ENCODE assay signal across 20 cellular contexts in genomic region chr15:82137261-82137660, GRCh38.
A peak's percentile ranks its signal among the peaks of the same experiment; 100 is the strongest.
DNase-seq lines count a peak whose midpoint lies in the region; TF ChIP-seq lines count a peak whose summit lies in the region.
"Had no signal": no experiment of that assay in that cellular context is flagged by ENCODE, and none has a peak within 500 bp of the region (broad histone marks: within the 10 kb centered on the region; RNA-seq: fewer than 3 reads in every experiment).

No MANE protein-coding gene starts in this region.

- no peaks in the 10 kb centered on the region; the same call in 1 of the 2 replicates for H3K27me3 Mint-ChIP-seq in HFFc6 (ENCODE audit: insufficient read depth)
- H3K27me3 Mint-ChIP-seq: CD4-positive, CD25-positive, alpha-beta regulatory T cell had no signal

- no peaks in the 10 kb centered on the region for H3K9me3 Mint-ChIP-seq in HFFc6
- H3K9me3 Mint-ChIP-seq: CD4-positive, CD25-positive, alpha-beta regulatory T cell; GM23338 had no signal

- no peak overlapping the region for H3K4me3 Mint-ChIP-seq in HFFc6
- H3K4me3 Mint-ChIP-seq: CD4-positive, CD25-positive, alpha-beta regulatory T cell; GM23338 had no signal

- no peak overlapping the region for H2AFZ ChIP-seq in fibroblast of lung (ENCODE audit: low read length)
- H2AFZ ChIP-seq: GM23338 had no signal

- no peaks in the 10 kb centered on the region for H3K27me3 ChIP-seq in fibroblast of lung (ENCODE audit: control insufficient read depth, insufficient read depth, low read length)

- H3K4me3 ChIP-seq in fibroblast of lung (replicated peaks in 1 of 4; ENCODE audit: control extremely low read depth in 1 of 4, insufficient read depth in 1 of 4, low read depth in 3 of 4, low read length in 4 of 4) = no peak overlapping the region
- H3K4me3 ChIP-seq in foreskin fibroblast (ENCODE audit: low read depth in 1 of 2, low read length in 2 of 2) = no peak overlapping the region
- H3K4me3 ChIP-seq: GM12878, GM23338, HAP-1 had no signal

- H3K9ac ChIP-seq in fibroblast of lung (ENCODE audit: insufficient read depth, low read length) = no peak overlapping the region
- H3K9ac ChIP-seq: KMS-11 had no signal

- H3K79me2 ChIP-seq in fibroblast of lung (ENCODE audit: control insufficient read depth, insufficient read depth, low read length) = no peaks in the 10 kb centered on the region

- peaks cover 19% of the 10 kb centered on the region; the same call in 1 of the 2 replicates for H3K36me3 Mint-ChIP-seq in HFFc6 (ENCODE audit: low read depth)

- H3K4me2 ChIP-seq in fibroblast of lung (ENCODE audit: extremely low read depth, insufficient read depth, low read length) = no peak overlapping the region
- H3K4me2 ChIP-seq: GM23338, KMS-11 had no signal

- H3K9me3 ChIP-seq in fibroblast of lung (ENCODE audit: control insufficient read depth, insufficient read depth, low read depth, low read length) = no peaks in the 10 kb centered on the region
- H3K9me3 ChIP-seq: HAP-1 had no signal

- DNase-seq in HFFc6 = no peak
- peak; percentile 73 for DNase-seq in amniotic epithelial cell (ENCODE audit: low read depth)
- peak; percentile 67 to 70 for DNase-seq in fibroblast of lung (ENCODE audit: low read depth in 2 of 2)
- DNase-seq in renal cortical epithelial cell (ENCODE audit: low read depth) = peak; percentile 19
- DNase-seq in foreskin fibroblast = no peak
- DNase-seq in NCI-H1417 (lab: John Stamatoyannopoulos, UW) = no peak
- DNase-seq in 8988T = no peak
- DNase-seq in HEK293T (ENCODE audit: extremely low spot score) = no peak
- DNase-seq: CD4-positive, CD25-positive, alpha-beta regulatory T cell; MV-4-11; NCI-H1105 treated with DMSO at 0.1 percent for 48 hours; NCI-H1694; NCI-H2081 treated with DMSO at 0.1 percent for 48 hours; NCI-H446; NCI-H526; Right ventricle myocardium superior had no signal

- H3K27ac ChIP-seq in fibroblast of lung (ENCODE audit: insufficient read depth, low read length) = no peak overlapping the region
- H3K27ac ChIP-seq: KMS-11 had no signal

- H3K4me1 ChIP-seq in fibroblast of lung (ENCODE audit: control insufficient read depth, extremely low read depth, insufficient read depth, low read length) = peaks cover under 1% of the 10 kb centered on the region
- H3K4me1 ChIP-seq: HAP-1 had no signal

- CTCF ChIA-PET in HEK293T (lab: Yijun Ruan, JAX) = no interaction called here

- no peaks in the 10 kb centered on the region for H4K20me1 ChIP-seq in fibroblast of lung (ENCODE audit: control insufficient read depth, extremely low read depth, insufficient read depth, low read length)

- POLR2A ChIA-PET in HEK293T (lab: Yijun Ruan, JAX) = no interaction called here

- no peaks in the 10 kb centered on the region for H3K36me3 ChIP-seq in fibroblast of lung (ENCODE audit: control insufficient read depth, insufficient read depth, low read length)

- peak overlapping the region; percentile 25; the same call in 1 of the 2 replicates for H3K27ac Mint-ChIP-seq in HFFc6
- H3K27ac Mint-ChIP-seq: CD4-positive, CD25-positive, alpha-beta regulatory T cell; GM23338 had no signal

- TF ChIP-seq CTCF in HFFc6 (IDR thresholded peaks at IDR 0.05) = no peak
- TF ChIP-seq CTCF in fibroblast of lung (conservative IDR thresholded peaks at IDR 0.05 in 1 of 2, IDR thresholded peaks at IDR 0.05 in 1 of 2; ENCODE audit: low read depth in 1 of 2, low read length in 2 of 2) = no peak
- TF ChIP-seq CTCF in foreskin fibroblast (IDR thresholded peaks at IDR 0.05; ENCODE audit: low read depth, low read length) = no peak

- H3K4me1 Mint-ChIP-seq in HFFc6 (ENCODE audit: low read depth) = peaks cover 79% of the 10 kb centered on the region

TF ChIP-seq in HEK293T, 16 proteins besides CTCF, POLR2A, EP300 and RAD21:
- TF ChIP-seq HDGF (IDR thresholded peaks at IDR 0.05; ENCODE audit: borderline replicate concordance) = no peak
- TF ChIP-seq NFRKB (IDR thresholded peaks at IDR 0.05) = no peak
- TF ChIP-seq ARNT (IDR thresholded peaks at IDR 0.05) = no peak
- TF ChIP-seq FOXM1 (IDR thresholded peaks at IDR 0.05; ENCODE audit: borderline replicate concordance) = no peak
- no peak for TF ChIP-seq TARDBP (IDR thresholded peaks at IDR 0.05)
TF ChIP-seq in HEK293T: peak in this region for 0.

Comparison
In these comparisons a context has a peak if more than half of its experiments do, and no peak if none do; other contexts are left out.
1. DNase-seq: peak in amniotic epithelial cell (single experiment), fibroblast of lung (2 of 2) and renal cortical epithelial cell (single experiment); none in HFFc6 (single experiment), foreskin fibroblast (0 of 2), NCI-H1417 (0 of 3), 8988T (single experiment) and HEK293T (single experiment).